16 cellular contexts compared by ENCODE assay signal in the genomic region with DNA sequence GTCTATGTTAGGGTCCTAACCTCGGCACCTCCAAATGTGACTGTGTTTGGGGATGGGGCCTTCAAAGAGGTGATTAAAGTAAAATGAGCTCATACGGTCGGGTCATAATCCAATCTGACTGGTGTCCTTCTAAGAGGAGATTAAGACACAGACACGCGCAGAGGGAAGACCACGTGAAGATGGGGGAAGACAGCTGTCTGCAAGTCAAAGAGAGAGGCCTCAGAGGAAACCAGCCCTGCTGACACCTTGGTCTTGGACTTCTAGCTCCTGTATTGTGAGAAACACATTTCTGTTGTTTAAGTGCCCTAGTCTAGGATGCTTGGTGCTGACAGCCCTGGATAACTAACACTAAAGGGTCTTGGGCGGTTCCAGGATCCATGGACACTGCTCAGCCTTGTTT.
DNase-seq lines count a peak whose midpoint lies in the region; ATAC-seq and TF ChIP-seq lines count a peak whose summit lies in the region.
"Had no signal": no experiment of that assay in that cellular context is flagged by ENCODE, and none has a peak within 500 bp of the region (broad histone marks: within the 10 kb centered on the region; RNA-seq: fewer than 3 reads in every experiment).

No MANE protein-coding gene starts in this region.

- H3K36me3 ChIP-seq in duodenal mucosa (ENCODE audit: control insufficient read depth in 1 of 2, insufficient read depth in 2 of 2, low read length in 2 of 2) (no peaks in the 10 kb centered on the region), rectal smooth muscle tissue (ENCODE audit: control insufficient read depth, insufficient read depth, low read length) (no peaks in the 10 kb centered on the region), testis (ENCODE audit: low read depth, missing control alignments) (no peaks in the 10 kb centered on the region)
- H3K36me3 ChIP-seq: HAP-1 had no signal

- no peaks in the 10 kb centered on the region for H3K4me1 ChIP-seq in duodenal mucosa (ENCODE audit: control insufficient read depth in 1 of 2, insufficient read depth in 2 of 2, low read length in 2 of 2)
- H3K4me1 ChIP-seq in rectal smooth muscle tissue (ENCODE audit: control insufficient read depth, insufficient read depth, low read length), result peaks cover 5% of the 10 kb centered on the region
- H3K4me1 ChIP-seq in testis, result no peaks in the 10 kb centered on the region
- H3K4me1 ChIP-seq: HAP-1 had no signal

- peak overlapping the region; percentile 10 for H3K27ac ChIP-seq in duodenal mucosa (ENCODE audit: low read depth, low read length)
- peak overlapping the region; percentile 46 for H3K27ac ChIP-seq in rectal smooth muscle tissue (ENCODE audit: low read depth, low read length)
- H3K27ac ChIP-seq in testis, result no peak overlapping the region

- DNase-seq in activated naive CD4-positive, alpha-beta T cell treated with anti-CD3 and anti-CD28 coated beads, Interleukin-2, amount 50 U/mL, for 16 hours, result peak; percentile 1
- DNase-seq in activated naive CD4-positive, alpha-beta T cell (lab: John Stamatoyannopoulos, UW), result no peak
- DNase-seq in SW 1271 (lab: John Stamatoyannopoulos, UW) (no peak), LoVo (ENCODE audit: low spot score) (no peak), testis (no peak)
- DNase-seq: 8988T, Kasumi-1, NCI-H1105, NCI-H1694, NCI-H2081 treated with DMSO at 0.1 percent for 48 hours, NCI-H774, SHP77 treated with DMSO at 0.1 percent for 48 hours had no signal

- ATAC-seq in GM19395 (IDR thresholded peaks at IDR 0.05; ENCODE audit: unreplicated experiment), result no peak

- no peak overlapping the region for H3K4me3 ChIP-seq in duodenal mucosa (ENCODE audit: low read depth in 1 of 2, low read length in 2 of 2)
- no peak overlapping the region for H3K4me3 ChIP-seq in rectal smooth muscle tissue (ENCODE audit: low read length)
- no peak overlapping the region for H3K4me3 ChIP-seq in testis
- H3K4me3 ChIP-seq: HAP-1 had no signal

- no peaks in the 10 kb centered on the region for H3K9me3 ChIP-seq in duodenal mucosa (ENCODE audit: control insufficient read depth in 1 of 2, low read length in 2 of 2)
- H3K9me3 ChIP-seq in testis, result no peaks in the 10 kb centered on the region
- H3K9me3 ChIP-seq: HAP-1 had no signal

- intact Hi-C loops in testis (cut with DNase I; ENCODE audit: low total_unique reads), result no loop called here

- no peak for TF ChIP-seq CTCF in testis (IDR thresholded peaks at IDR 0.05)

- H3K9ac ChIP-seq in duodenal mucosa (ENCODE audit: low read depth in 1 of 2, low read length in 2 of 2) (no peak overlapping the region), rectal smooth muscle tissue (ENCODE audit: low read length) (no peak overlapping the region)

- no peak for TF ChIP-seq POLR2A in testis (IDR thresholded peaks at IDR 0.05)

- WGBS in testis, 2 donors, result 88 to 90% methylated on average over 5 to 7 of the region's 7 CpGs

- H3K27me3 ChIP-seq in duodenal mucosa (ENCODE audit: control insufficient read depth in 1 of 2, insufficient read depth in 2 of 2, low read length in 2 of 2) (peaks cover 0 to 7% of the 10 kb centered on the region in 2 donors), rectal smooth muscle tissue (ENCODE audit: control insufficient read depth, insufficient read depth, low read length) (no peaks in the 10 kb centered on the region), testis (no peaks in the 10 kb centered on the region)

Comparison
In these comparisons a context has a peak if more than half of its experiments do, and no peak if none do; other contexts are left out.
1. H3K27ac ChIP-seq: peak in duodenal mucosa (single experiment) and rectal smooth muscle tissue (single experiment); none in testis (0 of 2).